ENCODE assay signal across 8 cellular contexts in the genomic region with DNA sequence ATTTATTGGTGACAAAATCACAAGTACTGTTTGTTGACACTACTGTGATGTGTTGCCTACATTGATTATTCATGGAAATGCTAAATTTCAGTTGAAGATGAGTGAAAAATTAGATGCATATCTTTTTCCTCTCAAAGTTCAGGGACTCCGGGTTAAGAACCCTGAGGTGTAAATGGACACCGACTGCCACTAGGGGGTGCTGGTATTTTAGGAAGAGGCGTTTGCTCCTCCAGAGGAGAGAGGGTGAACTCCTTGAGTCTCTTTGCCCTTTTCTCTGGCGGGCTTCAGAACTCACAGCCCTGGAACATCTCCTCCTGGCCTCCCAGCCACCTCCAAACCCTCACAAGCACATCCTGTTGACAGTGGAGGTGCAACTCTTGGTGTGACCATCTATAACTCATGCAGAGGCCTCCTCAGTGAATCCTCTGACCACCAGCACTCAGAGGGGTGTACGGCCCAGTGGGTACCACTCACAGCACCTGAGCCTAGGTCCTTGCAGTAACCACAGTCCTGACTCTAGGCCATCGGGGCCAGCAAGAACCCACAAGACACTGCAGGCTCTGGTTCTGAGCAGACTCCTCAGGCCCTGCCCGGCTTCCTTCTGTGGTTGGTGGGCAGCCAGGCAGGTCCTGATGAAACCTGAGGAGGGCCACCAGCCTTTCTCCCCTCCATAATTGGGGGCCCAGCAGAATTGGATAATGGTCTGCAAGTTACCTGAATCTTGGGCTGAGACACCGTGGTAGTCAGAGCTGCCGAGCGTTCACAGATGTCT. TPM values are rescaled to one million over a fixed set of nuclear protein-coding genes. Genes with fewer than 3 reads are reported as not detected.
DNase-seq lines count a peak whose midpoint lies in the region; ATAC-seq lines count a peak whose summit lies in the region.

No MANE protein-coding gene starts in this region.

- no peak overlapping the region for H3K4me3 Mint-ChIP-seq in naive B cell
- H3K4me3 Mint-ChIP-seq in stimulated activated memory B cell treated with anti-CD40 and anti-IgM and Interleukin-4, amounts not matched to agents 10 μg/mL and 1 μg/mL and 100 μg/mL, for 72 hours, result no peak overlapping the region

- peaks cover 0 to 12% (median 3%) of the 10 kb centered on the region in 7 donors for H3K9me3 Mint-ChIP-seq in naive B cell
- H3K9me3 Mint-ChIP-seq in stimulated activated memory B cell treated with anti-CD40 and anti-IgM and Interleukin-4, amounts not matched to agents 10 μg/mL and 1 μg/mL and 100 μg/mL, for 72 hours, result peaks cover 5% of the 10 kb centered on the region

- H3K27me3 Mint-ChIP-seq in naive B cell, result peaks cover 0 to 17% (median 4%) of the 10 kb centered on the region in 3 donors
- H3K27me3 Mint-ChIP-seq in stimulated activated memory B cell treated with anti-CD40 and anti-IgM and Interleukin-4, amounts not matched to agents 10 μg/mL and 1 μg/mL and 100 μg/mL, for 72 hours, result peaks cover 9% of the 10 kb centered on the region

- peaks cover 0 to 5% of the 10 kb centered on the region in 2 donors for H3K36me3 Mint-ChIP-seq in naive B cell
- H3K36me3 Mint-ChIP-seq in stimulated activated memory B cell treated with anti-CD40 and anti-IgM and Interleukin-4, amounts not matched to agents 10 μg/mL and 1 μg/mL and 100 μg/mL, for 72 hours, result peaks cover 7% of the 10 kb centered on the region

- H3K27ac Mint-ChIP-seq in naive B cell, result no peak overlapping the region
- H3K27ac Mint-ChIP-seq in stimulated activated memory B cell treated with anti-CD40 and anti-IgM and Interleukin-4, amounts not matched to agents 10 μg/mL and 1 μg/mL and 100 μg/mL, for 72 hours, result peak overlapping the region; percentile 28

- DNase-seq in NCI-H524 (lab: John Stamatoyannopoulos, UW) (peak; percentile 17 to 71), NCI-H524 treated with DMSO at 0.1 percent for 48 hours (lab: John Stamatoyannopoulos, UW) (no peak), NCI-H748 treated with DMSO at 0.1 percent for 48 hours (lab: John Stamatoyannopoulos, UW) (peak; percentile 9), epidermal melanocyte (ENCODE audit: insufficient read length, low spot score) (peak; percentile 29), naive B cell (peak; percentile 44)
- peak; percentile 32 to 41 for DNase-seq in activated CD8-positive, alpha-beta memory T cell treated with anti-CD3 and anti-CD28 coated beads for 1 hour (ENCODE audit: extremely low read depth in 1 of 2, low read depth in 1 of 2)

- ATAC-seq in naive B cell (ENCODE audit: low read depth in 2 of 2), result peak; percentile 74 to 82
- peak; percentile 60 for ATAC-seq in stimulated activated memory B cell treated with anti-CD40 and anti-IgM and Interleukin-4, amounts not matched to agents 10 μg/mL and 1 μg/mL and 100 μg/mL, for 72 hours
- ATAC-seq in HG03045 (IDR thresholded peaks at IDR 0.05; ENCODE audit: unreplicated experiment), result no peak

- peaks cover 0 to 6% (median 5%) of the 10 kb centered on the region in 3 donors for H3K4me1 Mint-ChIP-seq in naive B cell
- H3K4me1 Mint-ChIP-seq in stimulated activated memory B cell treated with anti-CD40 and anti-IgM and Interleukin-4, amounts not matched to agents 10 μg/mL and 1 μg/mL and 100 μg/mL, for 72 hours, result peaks cover 12% of the 10 kb centered on the region

RNA-seq across cellular contexts. Expression of a gene that starts 26.2 kb away (rescaled TPM):
- polyA plus RNA-seq in naive B cell (ENCODE audit: low read depth in 6 of 6), result 10 to 100 TPM in 3 of 6 donors, 1 to 10 TPM in 3; 9.7 to 24.8 (median 11.7) TPM

RNA-seq across cellular contexts. Expression of a gene that starts 29.6 kb away (rescaled TPM):
- polyA plus RNA-seq in naive B cell (ENCODE audit: low read depth in 6 of 6), result under 1 TPM in 5 of 6 donors, not detected in 1; 0.04 to 0.09 (median 0.06) TPM
